Comparison of ENCODE assay signal across 8 cellular contexts in genomic region chr2:135052042-135052876, GRCh38. TPM values are rescaled to one million over a fixed set of nuclear protein-coding genes. Genes with fewer than 3 reads are reported as not detected.
DNase-seq lines count a peak whose midpoint lies in the region; ATAC-seq, FAIRE-seq and TF ChIP-seq lines count a peak whose summit lies in the region.

Gene RAB3GAP1, plus strand, starts transcription at chr2:135052292. Its CDS starts 16 bp downstream, at chr2:135052308.

- DNase-seq in A549 (ENCODE audit: low read depth in 1 of 2, low spot score in 1 of 2), result peak; percentile 81 to 84
- peak; percentile 63 for DNase-seq in NCI-H2196 treated with DMSO at 0.1 percent for 48 hours (lab: John Stamatoyannopoulos, UW; ENCODE audit: unreplicated experiment)
- peak; percentile 58 to 81 for DNase-seq in T47D (ENCODE audit: low read depth in 1 of 2, low spot score in 1 of 2)

- peak within 1 kb of the TSS; percentile 96 for H3K9ac ChIP-seq in iPS-20b (ENCODE audit: low read depth, low read length)

- H3K4me2 ChIP-seq in A549, result peak within 1 kb of the TSS; percentile 89

- peaks cover 36% of the 10 kb centered on the region for H3K4me1 ChIP-seq in A549
- H3K4me1 ChIP-seq in iPS-20b (ENCODE audit: insufficient read depth, low read length), result peaks cover 3% of the 10 kb centered on the region; the same call in 1 of the 2 replicates

- H3K36me3 ChIP-seq in iPS-20b (ENCODE audit: insufficient read depth, low read depth, low read length), result no peaks in the 10 kb centered on the region

- H3K27me3 ChIP-seq in iPS-20b (ENCODE audit: insufficient read depth, low read length), result no peaks in the 10 kb centered on the region

- in situ Hi-C loops in T47D (cut with HindIII; ENCODE audit: low pct_unique_long_range_greater_than_20kb, low sequenced_read_pairs), result no loop called here

- TF ChIP-seq EP300 in A549 (IDR thresholded peaks at IDR 0.05), result no peak

- TF ChIP-seq CTCF in A549 (IDR thresholded peaks at IDR 0.05) (no peak), VCaP (conservative IDR thresholded peaks at IDR 0.05) (no peak)

- H3K4me3 ChIP-seq in A549 (peak within 1 kb of the TSS; percentile 86), iPS-20b (ENCODE audit: low read length) (peak within 1 kb of the TSS; percentile 98), skin epidermis (peak within 1 kb of the TSS; percentile 51 to 84 (median 81))

- H3K9me3 ChIP-seq in A549, result no peaks in the 10 kb centered on the region
- H3K9me3 ChIP-seq in iPS-20b (ENCODE audit: insufficient read depth, low read depth, low read length), result no peaks in the 10 kb centered on the region

- peak; percentile 87 for TF ChIP-seq POLR2A in A549 (IDR thresholded peaks at IDR 0.05; ENCODE audit: low read length)

- no peak for TF ChIP-seq RAD21 in A549 (conservative IDR thresholded peaks at IDR 0.05 in 1 of 2, IDR thresholded peaks at IDR 0.05 in 1 of 2)

- CTCF ChIA-PET in A549 (lab: Yijun Ruan, JAX), result interaction anchor here (1.1 to 1.3 kb wide), 2 partner anchors 13 to 21 kb away, joined by 4 read pairs; no protein-coding TSS in a partner anchor

- no peak for FAIRE-seq in A549 (lab: Jason Lieb, UNC)

- H3K27ac ChIP-seq in A549, result peak within 1 kb of the TSS; percentile 96
- peak within 1 kb of the TSS; percentile 84 for H3K27ac ChIP-seq in VCaP
- H3K27ac ChIP-seq in iPS-20b (ENCODE audit: low read length), result peak within 1 kb of the TSS; percentile 83
- peak within 1 kb of the TSS; percentile 65 to 99 (median 94) for H3K27ac ChIP-seq in skin epidermis

- POLR2A ChIA-PET in A549 (lab: Yijun Ruan, JAX), result interaction anchor here (0.6 kb wide), 2 partner anchors 745 to 1853 kb away, joined by 4 to 5 read pairs; no protein-coding TSS in a partner anchor

- WGBS in A549 (ENCODE audit: missing lambda C conversion rate), result 1% methylated on average over 45 of the region's 45 CpGs

- ATAC-seq in A549 (peak; percentile 97 to 98), GM18861 (IDR thresholded peaks at IDR 0.05; ENCODE audit: unreplicated experiment) (peak; percentile 72), HG03095 (IDR thresholded peaks at IDR 0.05; ENCODE audit: unreplicated experiment) (peak; percentile 78)

TF ChIP-seq in A549, 52 proteins besides CTCF, POLR2A, EP300 and RAD21:
- TF ChIP-seq, protein P1, sequence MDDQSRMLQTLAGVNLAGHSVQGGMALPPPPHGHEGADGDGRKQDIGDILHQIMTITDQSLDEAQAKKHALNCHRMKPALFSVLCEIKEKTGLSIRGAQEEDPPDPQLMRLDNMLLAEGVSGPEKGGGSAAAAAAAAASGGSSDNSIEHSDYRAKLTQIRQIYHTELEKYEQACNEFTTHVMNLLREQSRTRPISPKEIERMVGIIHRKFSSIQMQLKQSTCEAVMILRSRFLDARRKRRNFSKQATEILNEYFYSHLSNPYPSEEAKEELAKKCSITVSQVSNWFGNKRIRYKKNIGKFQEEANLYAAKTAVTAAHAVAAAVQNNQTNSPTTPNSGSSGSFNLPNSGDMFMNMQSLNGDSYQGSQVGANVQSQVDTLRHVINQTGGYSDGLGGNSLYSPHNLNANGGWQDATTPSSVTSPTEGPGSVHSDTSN (IDR thresholded peaks at IDR 0.05), result peak; percentile 24; the same call in 1 of the 2 replicates
- TF ChIP-seq SMC3 (IDR thresholded peaks at IDR 0.05), result no peak
- TF ChIP-seq RFX5 (IDR thresholded peaks at IDR 0.05), result no peak
- no peak for TF ChIP-seq GATA3 (IDR thresholded peaks at IDR 0.05; ENCODE audit: borderline replicate concordance)
- no peak for TF ChIP-seq HDAC2 (IDR thresholded peaks at IDR 0.05)
- no peak for TF ChIP-seq HMGXB4 (CRISPR knock-in tag; IDR thresholded peaks at IDR 0.05; ENCODE audit: borderline replicate concordance)
- peak; percentile 97 for TF ChIP-seq PHF8 (IDR thresholded peaks at IDR 0.05; ENCODE audit: borderline replicate concordance, low read depth)
- no peak for TF ChIP-seq FOXS1 (CRISPR knock-in tag; IDR thresholded peaks at IDR 0.05)
- TF ChIP-seq TP53 (CRISPR knock-in tag; IDR thresholded peaks at IDR 0.05), result 0 out of 2 replicates have a peak, but pooled peaks have one; percentile 36
- TF ChIP-seq, protein P2, sequence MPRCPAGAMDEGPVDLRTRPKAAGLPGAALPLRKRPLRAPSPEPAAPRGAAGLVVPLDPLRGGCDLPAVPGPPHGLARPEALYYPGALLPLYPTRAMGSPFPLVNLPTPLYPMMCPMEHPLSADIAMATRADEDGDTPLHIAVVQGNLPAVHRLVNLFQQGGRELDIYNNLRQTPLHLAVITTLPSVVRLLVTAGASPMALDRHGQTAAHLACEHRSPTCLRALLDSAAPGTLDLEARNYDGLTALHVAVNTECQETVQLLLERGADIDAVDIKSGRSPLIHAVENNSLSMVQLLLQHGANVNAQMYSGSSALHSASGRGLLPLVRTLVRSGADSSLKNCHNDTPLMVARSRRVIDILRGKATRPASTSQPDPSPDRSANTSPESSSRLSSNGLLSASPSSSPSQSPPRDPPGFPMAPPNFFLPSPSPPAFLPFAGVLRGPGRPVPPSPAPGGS (IDR thresholded peaks at IDR 0.05), result peak; percentile 82; the same call in 1 of the 3 replicates
- no peak for TF ChIP-seq HEYL (CRISPR knock-in tag; IDR thresholded peaks at IDR 0.05)
- TF ChIP-seq KDM5A (IDR thresholded peaks at IDR 0.05), result peak; percentile 88
- TF ChIP-seq JUN (IDR thresholded peaks at IDR 0.05), result peak; percentile 67 to 81; a peak in 3 of 5 replicates

RNA-seq across cellular contexts. Expression of gene RAB3GAP1, which starts in this region (rescaled TPM):
- polyA plus RNA-seq in A549 (2011; rRNA removed) (40.8 and 44.6 TPM in 2 replicates), A549 (2017; fragmentation: RNase III; extraction: RNeasy Plus Mini Kit Qiagen cat#74134 plus additional on column Dnase treatment) (29.7 to 31.3 TPM (median 30.1 TPM) in 3 replicates)
- 9.0 and 9.5 TPM in 2 replicates for polyA plus RNA-seq in A549 (2012; cell fraction: cytosol; rRNA removed)
- polyA plus RNA-seq in A549 (2012; cell fraction: nucleus; rRNA removed), result 12.2 and 25.3 TPM in 2 replicates
- 24.5 and 30.8 TPM in 2 replicates for polyA minus RNA-seq in A549 (2011; rRNA and poly(A)+ RNA removed)

Comparison
In these comparisons a context has a peak if more than half of its experiments do, and no peak if none do; other contexts are left out.
1. Peak in every context shown above with its lines: DNase-seq, ATAC-seq, H3K4me3 ChIP-seq and H3K27ac ChIP-seq.